In the genomic region with DNA sequence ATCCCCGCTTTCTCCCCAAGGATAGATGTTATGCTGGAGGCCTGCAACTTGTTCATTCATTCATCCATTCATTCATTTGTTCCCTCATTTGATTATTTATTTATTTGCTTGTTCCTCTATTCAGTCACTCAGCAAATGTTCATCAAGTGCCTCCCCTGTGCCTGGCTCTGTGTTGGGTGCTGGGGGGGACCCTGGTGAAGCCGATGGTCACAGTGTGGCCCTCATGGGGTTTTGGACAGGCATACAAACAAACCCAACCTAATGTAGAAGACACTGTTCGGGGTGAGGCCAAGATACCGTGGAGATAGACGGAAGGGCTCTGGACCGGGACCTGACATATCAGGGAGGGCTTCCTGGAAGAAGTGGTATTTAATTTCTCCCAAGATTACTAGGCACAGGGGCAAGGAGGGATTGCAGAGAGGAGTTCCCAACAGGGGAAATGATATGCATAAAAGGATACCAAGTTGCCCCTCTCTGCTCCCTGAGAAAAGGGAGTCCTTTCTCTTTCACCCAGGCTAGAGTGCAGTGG, we compare ENCODE assay signal across 21 cellular contexts. TPM values are rescaled to one million over a fixed set of nuclear protein-coding genes. Genes with fewer than 3 reads are reported as not detected.
DNase-seq lines count a peak whose midpoint lies in the region; ATAC-seq, FAIRE-seq and TF ChIP-seq lines count a peak whose summit lies in the region.
"Had no signal": no experiment of that assay in that cellular context is flagged by ENCODE, and none has a peak within 500 bp of the region (broad histone marks: within the 10 kb centered on the region; RNA-seq: fewer than 3 reads in every experiment).

No MANE protein-coding gene starts in this region.

- no peak overlapping the region for H3K27ac Mint-ChIP-seq in osteocyte (ENCODE audit: unreplicated experiment)
- H3K27ac Mint-ChIP-seq: CD4-positive, alpha-beta memory T cell; HFFc6 had no signal

- no TSS peak for BruUV-seq in K562 (replicated peaks; lab: Mats Ljungman, UMichigan)

- CTCF ChIA-PET in K562 (lab: Yijun Ruan, JAX; ENCODE audit: low intra/inter-chr PET ratio), result no interaction called here

- TF ChIP-seq POLR2A in heart left ventricle (IDR thresholded peaks at IDR 0.05), result no peak
- no peak for TF ChIP-seq POLR2A in K562 (conservative IDR thresholded peaks at IDR 0.05)

- H2AFZ ChIP-seq in K562 (ENCODE audit: low read depth, low read length), result no peak overlapping the region

- no peak for FAIRE-seq in K562 (lab: Jason Lieb, UNC)
- FAIRE-seq: G401.6, GM12892, H54 had no signal

- peaks cover 39% of the 10 kb centered on the region for H3K9me3 Mint-ChIP-seq in osteocyte (ENCODE audit: unreplicated experiment)

- H3K9me1 ChIP-seq in K562 (ENCODE audit: control insufficient read depth, insufficient read depth, low read length), result no peaks in the 10 kb centered on the region

- TF ChIP-seq CTCF in right atrium auricular region (IDR thresholded peaks at IDR 0.05) (no peak), heart left ventricle (IDR thresholded peaks at IDR 0.05) (no peak), K562 (IDR thresholded peaks at IDR 0.05 in 2 of 3, conservative IDR thresholded peaks at IDR 0.05 in 1 of 3; ENCODE audit: insufficient read depth in 2 of 3, low read depth in 1 of 3, low read length in 3 of 3) (no peak), osteocyte (IDR thresholded peaks at IDR 0.05) (no peak)

- H3K27me3 ChIP-seq in right atrium auricular region (no peaks in the 10 kb centered on the region), heart left ventricle (no peaks in the 10 kb centered on the region), K562 (ENCODE audit: control insufficient read depth in 2 of 2, insufficient read depth in 2 of 2, low read length in 2 of 2) (no peaks in the 10 kb centered on the region; a peak in 1 of 5 replicates)

- H3K9me3 ChIP-seq in right atrium auricular region (no peaks in the 10 kb centered on the region), heart left ventricle (no peaks in the 10 kb centered on the region), K562 (replicated peaks; ENCODE audit: control insufficient read depth, insufficient read depth, low read depth, low read length) (no peaks in the 10 kb centered on the region)
- H3K9me3 ChIP-seq: HAP-1 had no signal

- H3K4me1 ChIP-seq in right atrium auricular region (no peaks in the 10 kb centered on the region), heart left ventricle (no peaks in the 10 kb centered on the region), K562 (replicated peaks in 1 of 2; ENCODE audit: control insufficient read depth in 2 of 2, insufficient read depth in 2 of 2, low read length in 2 of 2) (no peaks in the 10 kb centered on the region)
- H3K4me1 ChIP-seq: HAP-1 had no signal

- ATAC-seq in heart left ventricle, result no peak
- ATAC-seq in K562, result no peak

- no peak for TF ChIP-seq RAD21 in K562 (CRISPR knock-in tag; conservative IDR thresholded peaks at IDR 0.05 in 1 of 2, IDR thresholded peaks at IDR 0.05 in 1 of 2)

- H3K27ac ChIP-seq in right atrium auricular region (no peak overlapping the region), heart left ventricle (no peak overlapping the region), K562 (ENCODE audit: extremely low read depth, low read depth, low read length) (no peak overlapping the region)

- intact Hi-C loops in heart left ventricle (cut with DNase I) (no loop called here), K562 (cut with micrococcal nuclease) (no loop called here)

- WGBS in heart left ventricle, 4 donors, result 89 to 93% (median 91%) methylated on average over 6 of the region's 6 CpGs
- 2% methylated on average over 6 of the region's 6 CpGs for WGBS in K562 (ENCODE audit: insufficient coverage, low coverage, missing lambda C conversion rate)

- no peaks in the 10 kb centered on the region for H4K20me1 ChIP-seq in K562 (replicated peaks; ENCODE audit: control insufficient read depth, insufficient read depth, low read length)

- POLR2A ChIA-PET in K562 (lab: Yijun Ruan, JAX), result no interaction called here

- H3K79me2 ChIP-seq in K562 (ENCODE audit: control insufficient read depth, insufficient read depth, low read length), result no peaks in the 10 kb centered on the region

- no peaks in the 10 kb centered on the region for H3K27me3 Mint-ChIP-seq in osteocyte (ENCODE audit: unreplicated experiment)

- H3K36me3 ChIP-seq in right atrium auricular region, result no peaks in the 10 kb centered on the region
- H3K36me3 ChIP-seq in heart left ventricle, result no peaks in the 10 kb centered on the region
- no peaks in the 10 kb centered on the region for H3K36me3 ChIP-seq in K562 (ENCODE audit: control insufficient read depth, insufficient read depth, low read length)
- H3K36me3 ChIP-seq: HAP-1 had no signal

- H3K4me3 ChIP-seq in right atrium auricular region, result no peak overlapping the region
- H3K4me3 ChIP-seq in heart left ventricle, result no peak overlapping the region
- H3K4me3 ChIP-seq in K562, result no peak overlapping the region
- H3K4me3 ChIP-seq: HAP-1 had no signal

- H3K9ac ChIP-seq in K562 (ENCODE audit: insufficient read depth in 1 of 2, low read depth in 2 of 2, low read length in 2 of 2), result no peak overlapping the region

- TF ChIP-seq EP300 in K562 (IDR thresholded peaks at IDR 0.05; ENCODE audit: low read length), result no peak

- H3K36me3 Mint-ChIP-seq in osteocyte (ENCODE audit: unreplicated experiment), result no peaks in the 10 kb centered on the region
- H3K36me3 Mint-ChIP-seq: CD4-positive, alpha-beta memory T cell had no signal

- no peak overlapping the region for H3K4me2 ChIP-seq in K562 (ENCODE audit: insufficient read depth, low read length)

- no peak overlapping the region for H3K4me3 Mint-ChIP-seq in osteocyte (ENCODE audit: unreplicated experiment)
- H3K4me3 Mint-ChIP-seq: CD4-positive, alpha-beta memory T cell; HFFc6 had no signal

- in situ Hi-C loops in K562 (cut with MboI), result no loop called here

- DNase-seq in right atrium auricular region (ENCODE audit: low spot score) (peak; percentile 21), heart left ventricle (no peak), K562 (ENCODE audit: extremely low read depth in 1 of 4, low spot score in 3 of 4) (no peak), osteocyte (ENCODE audit: extremely low spot score, unreplicated experiment) (peak; percentile 76), NCI-H526 (lab: John Stamatoyannopoulos, UW) (no peak), LoVo (ENCODE audit: low spot score) (no peak), T-helper 9 cell (no peak)
- DNase-seq: 8988T; C1 segment of cervical spinal cord; Calu3; CD4-positive, alpha-beta memory T cell; COR-L47; DMS153; DND-41; GOT3; HFFc6 had no signal

- no peaks in the 10 kb centered on the region for H3K4me1 Mint-ChIP-seq in osteocyte (ENCODE audit: unreplicated experiment)
- H3K4me1 Mint-ChIP-seq: CD4-positive, alpha-beta memory T cell had no signal

TF ChIP-seq in K562, 482 proteins besides CTCF, POLR2A, EP300 and RAD21:
- TF ChIP-seq MEF2A (IDR thresholded peaks at IDR 0.05; ENCODE audit: control insufficient read depth, low read depth, low read length) (no peak), ZFP36 (IDR thresholded peaks at IDR 0.05; ENCODE audit: low read depth, low read length, partially characterized antibody) (peak; percentile 79)
TF ChIP-seq in K562: peak in this region for 1.

RNA-seq across cellular contexts. Expression of a gene that starts 58.1 kb away (rescaled TPM):
- 1 to 10 TPM; 1.9 to 2.7 TPM for total RNA-seq in right atrium auricular region
- total RNA-seq in heart left ventricle, result 10 to 100 TPM in 1 of 9 donors, 1 to 10 TPM in 8; 1.1 to 10.1 (median 2.5) TPM
- polyA plus RNA-seq in heart left ventricle, result 1 to 10 TPM in 1 of 2 donors, under 1 TPM in 1; 0.17 to 1.5 TPM
- total RNA-seq in K562 (2011; cell fraction: chromatin; rRNA removed; ENCODE audit: low replicate concordance), result not detected in 2 replicates
- total RNA-seq in K562 (2011; cell fraction: nucleolus; rRNA removed), result not detected in 2 replicates
- total RNA-seq in K562 (2011; cell fraction: nucleoplasm; rRNA removed), result not detected in 2 replicates
- not detected in 2 replicates for total RNA-seq in K562 (2014; rRNA removed)
- total RNA-seq in K562 (2014; rRNA removed; fragmentation: Illumina TruSeq; extraction: Trizol), result not detected in 2 replicates
- total RNA-seq in K562 (2015; rRNA removed; fragmentation: Illumina TruSeq; extraction: Trizol), result not detected in 2 replicates
- total RNA-seq in K562 (2021), result not detected in 2 replicates
- polyA plus RNA-seq in K562 (2011; rRNA removed), result not detected in 2 replicates
- polyA plus RNA-seq in K562 (2011; cell fraction: cytosol; rRNA removed), result not detected in 2 replicates
- not detected in 2 replicates for polyA plus RNA-seq in K562 (2011; cell fraction: nucleus; rRNA removed)
- polyA plus RNA-seq in K562 (2012), result 0.04 TPM in 1 of 2 replicates, not detected in the other
- not detected in 2 replicates for polyA plus RNA-seq in K562 (2014; fragmentation: Illumina TruSeq; extraction: Trizol)
- not detected for polyA plus RNA-seq in K562 (2014; fragmentation: Nextera tagmentation; extraction: Ambion mirVana)
- polyA plus RNA-seq in K562 (2014; rRNA removed), result not detected in 2 replicates
- not detected in 2 replicates for polyA minus RNA-seq in K562 (2011; rRNA and poly(A)+ RNA removed)
- polyA minus RNA-seq in K562 (2011; cell fraction: cytosol; rRNA and poly(A)+ RNA removed), result not detected in 2 replicates
- polyA minus RNA-seq in K562 (2011; cell fraction: nucleus; rRNA and poly(A)+ RNA removed), result not detected in 2 replicates
- not detected in 2 replicates for total RNA-seq in osteocyte
- total RNA-seq: Calu3, HFFc6 had no signal
- polyA plus RNA-seq: BJ; CD4-positive, alpha-beta memory T cell had no signal

Comparison
In these comparisons a context has a peak if more than half of its experiments do, and no peak if none do; other contexts are left out.
1. DNase-seq: peak in right atrium auricular region (single experiment) and osteocyte (single experiment); none in heart left ventricle (0 of 5), K562 (0 of 4), NCI-H526 (0 of 2), LoVo (single experiment) and T-helper 9 cell (single experiment).